ENCODE assay signal across 2 cellular contexts in the genomic region with DNA sequence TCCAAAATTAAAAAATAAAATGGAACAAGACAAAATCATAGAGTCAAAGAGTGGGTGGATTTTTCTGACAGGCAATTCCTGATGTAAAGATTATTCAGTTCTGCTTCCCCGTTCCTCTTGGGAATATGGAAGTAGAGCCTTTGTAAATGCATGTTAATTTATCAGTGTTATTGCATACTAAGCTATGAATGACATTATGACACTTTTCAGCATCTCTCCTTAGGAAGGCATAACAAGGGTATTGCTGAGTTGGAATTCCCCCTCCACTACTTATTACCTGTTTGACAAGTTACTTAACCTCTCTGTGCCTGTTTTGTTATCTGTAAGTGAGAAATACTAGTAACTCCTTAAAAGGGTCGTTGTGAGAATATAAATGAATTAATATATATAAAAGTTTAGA.
TF ChIP-seq lines count a peak whose summit lies in the region.

No MANE protein-coding gene starts in this region.

TF ChIP-seq in SK-N-SH, 30 proteins besides CTCF, POLR2A, EP300 and RAD21 (continued from another document):
- TF ChIP-seq, protein P1, sequence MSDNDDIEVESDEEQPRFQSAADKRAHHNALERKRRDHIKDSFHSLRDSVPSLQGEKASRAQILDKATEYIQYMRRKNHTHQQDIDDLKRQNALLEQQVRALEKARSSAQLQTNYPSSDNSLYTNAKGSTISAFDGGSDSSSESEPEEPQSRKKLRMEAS (IDR thresholded peaks at IDR 0.05; ENCODE audit: low read depth): no peak
- TF ChIP-seq, protein P2, sequence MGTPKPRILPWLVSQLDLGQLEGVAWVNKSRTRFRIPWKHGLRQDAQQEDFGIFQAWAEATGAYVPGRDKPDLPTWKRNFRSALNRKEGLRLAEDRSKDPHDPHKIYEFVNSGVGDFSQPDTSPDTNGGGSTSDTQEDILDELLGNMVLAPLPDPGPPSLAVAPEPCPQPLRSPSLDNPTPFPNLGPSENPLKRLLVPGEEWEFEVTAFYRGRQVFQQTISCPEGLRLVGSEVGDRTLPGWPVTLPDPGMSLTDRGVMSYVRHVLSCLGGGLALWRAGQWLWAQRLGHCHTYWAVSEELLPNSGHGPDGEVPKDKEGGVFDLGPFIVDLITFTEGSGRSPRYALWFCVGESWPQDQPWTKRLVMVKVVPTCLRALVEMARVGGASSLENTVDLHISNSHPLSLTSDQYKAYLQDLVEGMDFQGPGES (IDR thresholded peaks at IDR 0.05; ENCODE audit: low read depth, low read length): no peak
- no peak for TF ChIP-seq SIN3A (IDR thresholded peaks at IDR 0.05; ENCODE audit: borderline replicate concordance, low read depth, low read length)
- TF ChIP-seq POLR2AphosphoS5 (IDR thresholded peaks at IDR 0.05; ENCODE audit: low read depth, low read length): no peak
- no peak for TF ChIP-seq GABPA (IDR thresholded peaks at IDR 0.05; ENCODE audit: low read depth)
- no peak for TF ChIP-seq EZH2phosphoT487 (IDR thresholded peaks at IDR 0.05; ENCODE audit: borderline replicate concordance, low read depth)
- no peak for TF ChIP-seq RCOR1 (IDR thresholded peaks at IDR 0.05; ENCODE audit: low read length)
- TF ChIP-seq, protein P3, sequence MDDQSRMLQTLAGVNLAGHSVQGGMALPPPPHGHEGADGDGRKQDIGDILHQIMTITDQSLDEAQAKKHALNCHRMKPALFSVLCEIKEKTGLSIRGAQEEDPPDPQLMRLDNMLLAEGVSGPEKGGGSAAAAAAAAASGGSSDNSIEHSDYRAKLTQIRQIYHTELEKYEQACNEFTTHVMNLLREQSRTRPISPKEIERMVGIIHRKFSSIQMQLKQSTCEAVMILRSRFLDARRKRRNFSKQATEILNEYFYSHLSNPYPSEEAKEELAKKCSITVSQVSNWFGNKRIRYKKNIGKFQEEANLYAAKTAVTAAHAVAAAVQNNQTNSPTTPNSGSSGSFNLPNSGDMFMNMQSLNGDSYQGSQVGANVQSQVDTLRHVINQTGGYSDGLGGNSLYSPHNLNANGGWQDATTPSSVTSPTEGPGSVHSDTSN (IDR thresholded peaks at IDR 0.05): no peak
- no peak for TF ChIP-seq RXRA (IDR thresholded peaks at IDR 0.05; ENCODE audit: borderline replicate concordance, low read depth)
- TF ChIP-seq TAF1 (IDR thresholded peaks at IDR 0.05; ENCODE audit: borderline replicate concordance, low read depth, low read length): no peak
- no peak for TF ChIP-seq GATA2 (CRISPR knock-in tag; IDR thresholded peaks at IDR 0.05)
- TF ChIP-seq JUND (IDR thresholded peaks at IDR 0.05): no peak
- TF ChIP-seq FOSL2 (IDR thresholded peaks at IDR 0.05; ENCODE audit: borderline replicate concordance, low read depth): no peak
- TF ChIP-seq, protein P4, sequence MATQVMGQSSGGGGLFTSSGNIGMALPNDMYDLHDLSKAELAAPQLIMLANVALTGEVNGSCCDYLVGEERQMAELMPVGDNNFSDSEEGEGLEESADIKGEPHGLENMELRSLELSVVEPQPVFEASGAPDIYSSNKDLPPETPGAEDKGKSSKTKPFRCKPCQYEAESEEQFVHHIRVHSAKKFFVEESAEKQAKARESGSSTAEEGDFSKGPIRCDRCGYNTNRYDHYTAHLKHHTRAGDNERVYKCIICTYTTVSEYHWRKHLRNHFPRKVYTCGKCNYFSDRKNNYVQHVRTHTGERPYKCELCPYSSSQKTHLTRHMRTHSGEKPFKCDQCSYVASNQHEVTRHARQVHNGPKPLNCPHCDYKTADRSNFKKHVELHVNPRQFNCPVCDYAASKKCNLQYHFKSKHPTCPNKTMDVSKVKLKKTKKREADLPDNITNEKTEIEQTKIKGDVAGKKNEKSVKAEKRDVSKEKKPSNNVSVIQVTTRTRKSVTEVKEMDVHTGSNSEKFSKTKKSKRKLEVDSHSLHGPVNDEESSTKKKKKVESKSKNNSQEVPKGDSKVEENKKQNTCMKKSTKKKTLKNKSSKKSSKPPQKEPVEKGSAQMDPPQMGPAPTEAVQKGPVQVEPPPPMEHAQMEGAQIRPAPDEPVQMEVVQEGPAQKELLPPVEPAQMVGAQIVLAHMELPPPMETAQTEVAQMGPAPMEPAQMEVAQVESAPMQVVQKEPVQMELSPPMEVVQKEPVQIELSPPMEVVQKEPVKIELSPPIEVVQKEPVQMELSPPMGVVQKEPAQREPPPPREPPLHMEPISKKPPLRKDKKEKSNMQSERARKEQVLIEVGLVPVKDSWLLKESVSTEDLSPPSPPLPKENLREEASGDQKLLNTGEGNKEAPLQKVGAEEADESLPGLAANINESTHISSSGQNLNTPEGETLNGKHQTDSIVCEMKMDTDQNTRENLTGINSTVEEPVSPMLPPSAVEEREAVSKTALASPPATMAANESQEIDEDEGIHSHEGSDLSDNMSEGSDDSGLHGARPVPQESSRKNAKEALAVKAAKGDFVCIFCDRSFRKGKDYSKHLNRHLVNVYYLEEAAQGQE (IDR thresholded peaks at IDR 0.05; ENCODE audit: low read depth, low read length): no peak
- no peak for TF ChIP-seq FOXM1 (IDR thresholded peaks at IDR 0.05; ENCODE audit: low read depth)
- TF ChIP-seq MEF2A (IDR thresholded peaks at IDR 0.05; ENCODE audit: borderline replicate concordance, low read depth): no peak

TF ChIP-seq in SK-N-SH treated with all-trans-retinoic acid at 6 μM for 48 hours, 23 proteins besides CTCF, POLR2A, EP300 and RAD21 (continued from another document):
- TF ChIP-seq, protein P5, sequence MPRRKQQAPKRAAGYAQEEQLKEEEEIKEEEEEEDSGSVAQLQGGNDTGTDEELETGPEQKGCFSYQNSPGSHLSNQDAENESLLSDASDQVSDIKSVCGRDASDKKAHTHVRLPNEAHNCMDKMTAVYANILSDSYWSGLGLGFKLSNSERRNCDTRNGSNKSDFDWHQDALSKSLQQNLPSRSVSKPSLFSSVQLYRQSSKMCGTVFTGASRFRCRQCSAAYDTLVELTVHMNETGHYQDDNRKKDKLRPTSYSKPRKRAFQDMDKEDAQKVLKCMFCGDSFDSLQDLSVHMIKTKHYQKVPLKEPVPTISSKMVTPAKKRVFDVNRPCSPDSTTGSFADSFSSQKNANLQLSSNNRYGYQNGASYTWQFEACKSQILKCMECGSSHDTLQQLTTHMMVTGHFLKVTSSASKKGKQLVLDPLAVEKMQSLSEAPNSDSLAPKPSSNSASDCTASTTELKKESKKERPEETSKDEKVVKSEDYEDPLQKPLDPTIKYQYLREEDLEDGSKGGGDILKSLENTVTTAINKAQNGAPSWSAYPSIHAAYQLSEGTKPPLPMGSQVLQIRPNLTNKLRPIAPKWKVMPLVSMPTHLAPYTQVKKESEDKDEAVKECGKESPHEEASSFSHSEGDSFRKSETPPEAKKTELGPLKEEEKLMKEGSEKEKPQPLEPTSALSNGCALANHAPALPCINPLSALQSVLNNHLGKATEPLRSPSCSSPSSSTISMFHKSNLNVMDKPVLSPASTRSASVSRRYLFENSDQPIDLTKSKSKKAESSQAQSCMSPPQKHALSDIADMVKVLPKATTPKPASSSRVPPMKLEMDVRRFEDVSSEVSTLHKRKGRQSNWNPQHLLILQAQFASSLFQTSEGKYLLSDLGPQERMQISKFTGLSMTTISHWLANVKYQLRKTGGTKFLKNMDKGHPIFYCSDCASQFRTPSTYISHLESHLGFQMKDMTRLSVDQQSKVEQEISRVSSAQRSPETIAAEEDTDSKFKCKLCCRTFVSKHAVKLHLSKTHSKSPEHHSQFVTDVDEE (CRISPR knock-in tag; IDR thresholded peaks at IDR 0.05): no peak
- TF ChIP-seq ESRRG (CRISPR knock-in tag; IDR thresholded peaks at IDR 0.05) (no peak), ZNF8 (CRISPR knock-in tag; IDR thresholded peaks at IDR 0.05) (no peak), RARB (CRISPR knock-in tag; IDR thresholded peaks at IDR 0.05) (no peak), SNAI2 (CRISPR knock-in tag; IDR thresholded peaks at IDR 0.05) (no peak), TOX (CRISPR knock-in tag; IDR thresholded peaks at IDR 0.05; ENCODE audit: borderline replicate concordance) (no peak), ZNF70 (CRISPR knock-in tag; IDR thresholded peaks at IDR 0.05) (no peak)
- TF ChIP-seq, protein P6, sequence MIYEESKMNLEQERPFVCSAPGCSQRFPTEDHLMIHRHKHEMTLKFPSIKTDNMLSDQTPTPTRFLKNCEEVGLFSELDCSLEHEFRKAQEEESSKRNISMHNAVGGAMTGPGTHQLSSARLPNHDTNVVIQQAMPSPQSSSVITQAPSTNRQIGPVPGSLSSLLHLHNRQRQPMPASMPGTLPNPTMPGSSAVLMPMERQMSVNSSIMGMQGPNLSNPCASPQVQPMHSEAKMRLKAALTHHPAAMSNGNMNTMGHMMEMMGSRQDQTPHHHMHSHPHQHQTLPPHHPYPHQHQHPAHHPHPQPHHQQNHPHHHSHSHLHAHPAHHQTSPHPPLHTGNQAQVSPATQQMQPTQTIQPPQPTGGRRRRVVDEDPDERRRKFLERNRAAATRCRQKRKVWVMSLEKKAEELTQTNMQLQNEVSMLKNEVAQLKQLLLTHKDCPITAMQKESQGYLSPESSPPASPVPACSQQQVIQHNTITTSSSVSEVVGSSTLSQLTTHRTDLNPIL (CRISPR knock-in tag; IDR thresholded peaks at IDR 0.05; ENCODE audit: low read depth): no peak
- TF ChIP-seq, protein P7, sequence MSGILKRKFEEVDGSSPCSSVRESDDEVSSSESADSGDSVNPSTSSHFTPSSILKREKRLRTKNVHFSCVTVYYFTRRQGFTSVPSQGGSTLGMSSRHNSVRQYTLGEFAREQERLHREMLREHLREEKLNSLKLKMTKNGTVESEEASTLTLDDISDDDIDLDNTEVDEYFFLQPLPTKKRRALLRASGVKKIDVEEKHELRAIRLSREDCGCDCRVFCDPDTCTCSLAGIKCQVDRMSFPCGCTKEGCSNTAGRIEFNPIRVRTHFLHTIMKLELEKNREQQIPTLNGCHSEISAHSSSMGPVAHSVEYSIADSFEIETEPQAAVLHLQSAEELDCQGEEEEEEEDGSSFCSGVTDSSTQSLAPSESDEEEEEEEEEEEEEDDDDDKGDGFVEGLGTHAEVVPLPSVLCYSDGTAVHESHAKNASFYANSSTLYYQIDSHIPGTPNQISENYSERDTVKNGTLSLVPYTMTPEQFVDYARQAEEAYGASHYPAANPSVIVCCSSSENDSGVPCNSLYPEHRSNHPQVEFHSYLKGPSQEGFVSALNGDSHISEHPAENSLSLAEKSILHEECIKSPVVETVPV (CRISPR knock-in tag; IDR thresholded peaks at IDR 0.05): no peak
TF ChIP-seq in SK-N-SH treated with all-trans-retinoic acid at 6 μM for 48 hours: peak in this region for 0.
